ENCODE assay signal across 8 cellular contexts in the genomic region with DNA sequence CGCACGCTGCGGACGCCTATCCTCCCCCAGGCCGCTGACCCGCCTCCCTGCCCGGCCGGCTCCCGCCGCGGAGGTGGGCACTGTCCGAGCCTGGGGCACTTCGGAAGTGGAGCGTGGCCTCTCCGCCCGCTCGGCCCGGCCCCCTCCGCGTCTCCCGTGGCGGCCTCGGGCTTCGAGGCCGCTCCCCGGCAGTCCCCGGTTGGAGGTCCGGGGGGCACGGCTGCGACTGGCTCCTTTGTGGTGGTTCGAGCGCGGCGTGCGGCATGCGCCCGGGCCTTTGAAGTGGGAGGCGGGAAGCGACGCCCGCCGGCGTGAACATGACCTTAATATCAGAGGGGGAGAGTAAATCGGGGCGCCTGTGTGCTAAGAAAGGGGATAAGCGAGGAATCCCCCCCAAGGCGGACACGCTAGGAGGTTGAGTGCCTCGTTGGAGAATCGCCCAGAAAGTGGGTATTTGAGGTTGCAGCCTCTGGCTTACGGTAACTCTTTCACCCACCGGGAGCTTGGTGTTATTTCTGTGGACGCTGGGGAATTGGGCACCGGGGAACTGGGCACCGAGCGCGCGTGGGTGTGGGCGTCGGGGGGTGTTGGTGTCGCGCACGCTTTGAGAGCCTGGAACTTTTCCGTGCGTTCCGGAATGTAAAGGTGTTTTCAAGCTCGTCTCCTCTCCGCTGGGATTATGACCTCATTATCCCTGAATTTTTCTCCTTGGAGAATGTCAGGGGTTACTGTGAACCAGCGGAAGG. TPM values are rescaled to one million over a fixed set of nuclear protein-coding genes. Genes with fewer than 3 reads are reported as not detected.
DNase-seq lines count a peak whose midpoint lies in the region; ATAC-seq and TF ChIP-seq lines count a peak whose summit lies in the region.

No MANE protein-coding gene starts in this region.

- H3K79me2 ChIP-seq in osteoblast (ENCODE audit: insufficient read depth, low read length), result peaks cover 65% of the 10 kb centered on the region

- H4K20me1 ChIP-seq in osteoblast (ENCODE audit: insufficient read depth, low read length), result no peaks in the 10 kb centered on the region

- H3K4me1 Mint-ChIP-seq in activated T-cell treated with anti-CD3 and anti-CD28 coated beads, Interleukin-2, amount 50 U/mL, for 72 hours (ENCODE audit: low read depth), result peaks cover 48% of the 10 kb centered on the region

- peaks cover 6 to 9% of the 10 kb centered on the region in 2 donors for H3K36me3 Mint-ChIP-seq in activated T-cell treated with anti-CD3 and anti-CD28 coated beads, Interleukin-2, amount 50 U/mL, for 72 hours (ENCODE audit: insufficient read depth in 2 of 2)

- no peaks in the 10 kb centered on the region for H3K9me3 ChIP-seq in osteoblast (ENCODE audit: low read depth, low read length)

- H2AFZ ChIP-seq in osteoblast (ENCODE audit: low read length), result peak overlapping the region; percentile 85

- H3K36me3 ChIP-seq in osteoblast (ENCODE audit: insufficient read depth, low read length), result no peaks in the 10 kb centered on the region

- TF ChIP-seq CTCF in fibroblast of pulmonary artery (IDR thresholded peaks at IDR 0.05; ENCODE audit: low read length, missing control alignments), result no peak
- TF ChIP-seq CTCF in osteoblast (IDR thresholded peaks at IDR 0.05; ENCODE audit: extremely low read depth, low read depth, low read length), result no peak

- peak overlapping the region; percentile 42 for H3K27ac ChIP-seq in osteoblast (ENCODE audit: low read depth, low read length)

- H3K4me3 Mint-ChIP-seq in activated T-cell treated with anti-CD3 and anti-CD28 coated beads, Interleukin-2, amount 50 U/mL, for 72 hours, result peak overlapping the region; percentile 95 to 96

- H3K27ac Mint-ChIP-seq in activated T-cell treated with anti-CD3 and anti-CD28 coated beads, Interleukin-2, amount 50 U/mL, for 72 hours, result peak overlapping the region; percentile 52

- ATAC-seq in GM18499 (IDR thresholded peaks at IDR 0.05; ENCODE audit: insufficient read depth, unreplicated experiment), result peak; percentile 25
- peak; percentile 27 for ATAC-seq in HG02571 (IDR thresholded peaks at IDR 0.05; ENCODE audit: unreplicated experiment)
- ATAC-seq in activated T-cell treated with anti-CD3 and anti-CD28 coated beads, Interleukin-2, amount 50 U/mL, for 72 hours (replicated peaks in 1 of 2), result peak; percentile 20 to 40

- H3K4me1 ChIP-seq in osteoblast (ENCODE audit: insufficient read depth, low read length), result peaks cover 16% of the 10 kb centered on the region

- peak overlapping the region; percentile 84 for H3K4me2 ChIP-seq in osteoblast (ENCODE audit: insufficient read depth, low read length)

- no peaks in the 10 kb centered on the region for H3K27me3 Mint-ChIP-seq in activated T-cell treated with anti-CD3 and anti-CD28 coated beads, Interleukin-2, amount 50 U/mL, for 72 hours (ENCODE audit: low read depth)

- H3K9me3 Mint-ChIP-seq in activated T-cell treated with anti-CD3 and anti-CD28 coated beads, Interleukin-2, amount 50 U/mL, for 72 hours, result no peaks in the 10 kb centered on the region

- H3K4me3 ChIP-seq in fibroblast of pulmonary artery (replicated peaks; ENCODE audit: low read depth, low read length) (peak overlapping the region; percentile 78), osteoblast (ENCODE audit: insufficient read depth, low read length) (peak overlapping the region; percentile 93)

- DNase-seq in NCI-H1092 treated with DMSO at 0.1 percent for 48 hours (lab: John Stamatoyannopoulos, UW) (peak; percentile 24), fibroblast of pulmonary artery (ENCODE audit: low read depth) (no peak), osteoblast (ENCODE audit: insufficient read length, low spot score, missing footprints) (peak; percentile 85), superior temporal gyrus (ENCODE audit: extremely low spot score) (no peak)
- peak; percentile 41 to 44 for DNase-seq in activated T-cell treated with anti-CD3 and anti-CD28 coated beads, Interleukin-2, amount 50 U/mL, for 72 hours
- no peak for DNase-seq in NK-92 treated with Interleukin-12 subunit alpha and Interleukin-12 subunit beta, amount 100 ng/mL, for 24 hours (lab: John Stamatoyannopoulos, UW)

- no peaks in the 10 kb centered on the region for H3K27me3 ChIP-seq in osteoblast (ENCODE audit: insufficient read depth, low read length)

RNA-seq across cellular contexts. Expression of gene SUV39H2, which starts 0.6 kb away (rescaled TPM):
- total RNA-seq in activated T-cell treated with anti-CD3 and anti-CD28 coated beads, Interleukin-2, amount 50 U/mL, for 72 hours, result 10 to 100 TPM; 16.9 to 18.5 TPM
- total RNA-seq in osteoblast, result 5.3 and 6.9 TPM in 2 replicates

RNA-seq across cellular contexts. Expression of gene HSPA14, which starts 41.1 kb away (rescaled TPM):
- 10 to 100 TPM; 22.3 to 32.0 TPM for total RNA-seq in activated T-cell treated with anti-CD3 and anti-CD28 coated beads, Interleukin-2, amount 50 U/mL, for 72 hours
- 11.9 and 12.7 TPM in 2 replicates for total RNA-seq in osteoblast

RNA-seq across cellular contexts. Expression of gene MSANTD7, which starts 41.1 kb away (rescaled TPM):
- 10 to 100 TPM; 19.8 to 26.3 TPM for total RNA-seq in activated T-cell treated with anti-CD3 and anti-CD28 coated beads, Interleukin-2, amount 50 U/mL, for 72 hours
- total RNA-seq in osteoblast, result 17.7 and 22.4 TPM in 2 replicates

RNA-seq across cellular contexts. Expression of gene CDNF, which starts 41.4 kb away (rescaled TPM):
- total RNA-seq in activated T-cell treated with anti-CD3 and anti-CD28 coated beads, Interleukin-2, amount 50 U/mL, for 72 hours, result 1 to 10 TPM; 2.9 to 3.2 TPM
- total RNA-seq in osteoblast, result 1.8 TPM in 2 replicates

Comparison
In these comparisons a context has a peak if more than half of its experiments do, and no peak if none do; other contexts are left out.
1. DNase-seq: peak in NCI-H1092 treated with DMSO at 0.1 percent for 48 hours (single experiment), activated T-cell treated with anti-CD3 and anti-CD28 coated beads, Interleukin-2, amount 50 U/mL, for 72 hours (2 of 2) and osteoblast (single experiment); none in fibroblast of pulmonary artery (single experiment), superior temporal gyrus (single experiment) and NK-92 treated with Interleukin-12 subunit alpha and Interleukin-12 subunit beta, amount 100 ng/mL, for 24 hours (single experiment).
2. Peak in every context shown above with its lines, with median percentiles within 50 percentile points of each other: ATAC-seq.